Comparison of ENCODE assay signal across 31 cellular contexts in genomic region chr2:9097239-9097638, GRCh38.
A peak's percentile ranks its signal among the peaks of the same experiment; 100 is the strongest.
DNase-seq lines count a peak whose midpoint lies in the region; ATAC-seq and TF ChIP-seq lines count a peak whose summit lies in the region.
"Had no signal": no experiment of that assay in that cellular context is flagged by ENCODE, and none has a peak within 500 bp of the region (broad histone marks: within the 10 kb centered on the region; RNA-seq: fewer than 3 reads in every experiment).

No MANE protein-coding gene starts in this region.

- H3K4me3 ChIP-seq in BLaER1 = no peak overlapping the region
- no peak overlapping the region for H3K4me3 ChIP-seq in GM23338
- no peak overlapping the region for H3K4me3 ChIP-seq in right cardiac atrium (ENCODE audit: low read length)
- no peak overlapping the region for H3K4me3 ChIP-seq in right lobe of liver
- H3K4me3 ChIP-seq: cardiac muscle cell, esophagus squamous epithelium, left lung, SJCRH30, upper lobe of left lung had no signal

- H3K27ac Mint-ChIP-seq in GM23338 (0 out of 2 replicates have a peak overlapping the region, but pooled peaks have one; percentile 26), neural crest cell (ENCODE audit: unreplicated experiment) (no peak overlapping the region)
- H3K27ac Mint-ChIP-seq: activated naive CD4-positive, alpha-beta T cell treated with anti-CD3 and anti-CD28 coated beads, Interleukin-2, amount 50 U/mL, for 72 hours; activated T-helper 17 cell treated with anti-CD3 and anti-CD28 coated beads, Interleukin-2, amount 50 U/mL, for 72 hours; naive thymus-derived CD4-positive, alpha-beta T cell; T-cell had no signal

- no peaks in the 10 kb centered on the region for H3K9me2 ChIP-seq in GM23338 (ENCODE audit: insufficient read depth)

- H3K79me2 ChIP-seq in GM23338 (replicated peaks; ENCODE audit: insufficient read depth) = no peaks in the 10 kb centered on the region

- WGBS in right cardiac atrium = 58% methylated on average over 8 of the region's 8 CpGs
- no CpG with 5 or more reads among the region's 8 CpGs for WGBS in right lobe of liver (ENCODE audit: insufficient coverage, low coverage, low lambda C conversion rate, missing lambda C conversion rate)

- H3F3A ChIP-seq in GM23338 (replicated peaks; ENCODE audit: low read depth) = no peaks in the 10 kb centered on the region

- no peaks in the 10 kb centered on the region for H3K27me3 ChIP-seq in BLaER1
- no peaks in the 10 kb centered on the region for H3K27me3 ChIP-seq in GM23338 (ENCODE audit: insufficient read depth)
- H3K27me3 ChIP-seq in right cardiac atrium (ENCODE audit: control insufficient read depth, insufficient read depth) = no peaks in the 10 kb centered on the region
- H3K27me3 ChIP-seq in right lobe of liver = no peaks in the 10 kb centered on the region
- H3K27me3 ChIP-seq: cardiac muscle cell, esophagus squamous epithelium, left lung, SJCRH30, upper lobe of left lung had no signal

- ATAC-seq in GM23338 (no peak), right cardiac atrium (peak; percentile 20 to 40), HG03039 (IDR thresholded peaks at IDR 0.05; ENCODE audit: unreplicated experiment) (no peak), right lobe of liver (no peak)
- ATAC-seq: activated naive CD4-positive, alpha-beta T cell treated with anti-CD3 and anti-CD28 coated beads, Interleukin-2, amount 50 U/mL, for 72 hours; activated T-helper 17 cell treated with anti-CD3 and anti-CD28 coated beads, Interleukin-2, amount 50 U/mL, for 72 hours; HCT116; left lung; naive thymus-derived CD4-positive, alpha-beta T cell; stimulated activated naive B cell treated with anti-CD40 and anti-IgM and Interleukin-4, amounts not matched to agents 10 μg/mL and 1 μg/mL and 100 μg/mL, for 72 hours; T-cell had no signal

- H3K9me3 ChIP-seq in BLaER1 (no peaks in the 10 kb centered on the region), right cardiac atrium (ENCODE audit: control insufficient read depth, low read length) (no peaks in the 10 kb centered on the region), right lobe of liver (no peaks in the 10 kb centered on the region)
- H3K9me3 ChIP-seq: esophagus squamous epithelium, left lung, SJCRH30, upper lobe of left lung had no signal

- peaks cover 19% of the 10 kb centered on the region for H3K4me1 Mint-ChIP-seq in GM23338
- peaks cover 29% of the 10 kb centered on the region for H3K4me1 Mint-ChIP-seq in neural crest cell

- H3K4me3 Mint-ChIP-seq in GM23338 (no peak overlapping the region), neural crest cell (peak overlapping the region; percentile 16)
- H3K4me3 Mint-ChIP-seq: activated T-helper 17 cell treated with anti-CD3 and anti-CD28 coated beads, Interleukin-2, amount 50 U/mL, for 72 hours; dendritic cell treated with granulocyte-macrophage colony-stimulating factor and Interleukin-4, amounts not matched to agents 40 ng/mL and 50 ng/mL, for 4 days; naive thymus-derived CD4-positive, alpha-beta T cell; T-cell had no signal

- peak overlapping the region; percentile 67; the same call in 1 of the 2 replicates for H3K27ac ChIP-seq in BLaER1
- H3K27ac ChIP-seq in GM23338 (ENCODE audit: low read depth) = no peak overlapping the region
- no peak overlapping the region for H3K27ac ChIP-seq in right cardiac atrium (ENCODE audit: low read length)
- no peak overlapping the region for H3K27ac ChIP-seq in right lobe of liver
- H3K27ac ChIP-seq: C4-2B, cardiac muscle cell, esophagus squamous epithelium, left lung, SJCRH30, WERI-Rb-1 had no signal

- no peaks in the 10 kb centered on the region for H3K36me3 ChIP-seq in BLaER1
- no peaks in the 10 kb centered on the region for H3K36me3 ChIP-seq in GM23338 (ENCODE audit: insufficient read depth)
- no peaks in the 10 kb centered on the region for H3K36me3 ChIP-seq in right lobe of liver
- H3K36me3 ChIP-seq: cardiac muscle cell, esophagus squamous epithelium, left lung, SJCRH30, upper lobe of left lung, WERI-Rb-1 had no signal

- H3K4me1 ChIP-seq in BLaER1 (peaks cover 52% of the 10 kb centered on the region), GM23338 (ENCODE audit: insufficient read depth) (peaks cover 8% of the 10 kb centered on the region; the same call in 1 of the 2 replicates), right cardiac atrium (ENCODE audit: control insufficient read depth, insufficient read depth, low read length) (no peaks in the 10 kb centered on the region), right lobe of liver (no peaks in the 10 kb centered on the region)

- peak overlapping the region; percentile 77 for H3K4me2 ChIP-seq in BLaER1
- H3K4me2 ChIP-seq in GM23338 = no peak overlapping the region

- intact Hi-C loops in right cardiac atrium (cut with DNase I) (no loop called here), right lobe of liver (cut with DNase I) (no loop called here)

- no peak overlapping the region for H2AFZ ChIP-seq in GM23338

- no peak overlapping the region for H3K9ac ChIP-seq in BLaER1

- H3K27me3 Mint-ChIP-seq in GM23338 (ENCODE audit: insufficient read depth, low read depth, poor library complexity) (peaks cover 8% of the 10 kb centered on the region), neural crest cell (ENCODE audit: low read depth) (peaks cover 6% of the 10 kb centered on the region)

- no peaks in the 10 kb centered on the region for H4K20me1 ChIP-seq in BLaER1
- H4K20me1 ChIP-seq in GM23338 (replicated peaks; ENCODE audit: insufficient read depth) = no peaks in the 10 kb centered on the region

- TF ChIP-seq CTCF in GM23338 (conservative IDR thresholded peaks at IDR 0.05; ENCODE audit: low read depth in 2 of 2) (no peak), neural crest cell (conservative IDR thresholded peaks at IDR 0.05) (no peak), right lobe of liver (IDR thresholded peaks at IDR 0.05) (no peak)

- H3K9me3 Mint-ChIP-seq in GM23338 (no peaks in the 10 kb centered on the region), neural crest cell (no peaks in the 10 kb centered on the region)
- H3K9me3 Mint-ChIP-seq: activated naive CD4-positive, alpha-beta T cell treated with anti-CD3 and anti-CD28 coated beads, Interleukin-2, amount 50 U/mL, for 72 hours; activated T-helper 17 cell treated with anti-CD3 and anti-CD28 coated beads, Interleukin-2, amount 50 U/mL, for 72 hours; dendritic cell treated with granulocyte-macrophage colony-stimulating factor and Interleukin-4, amounts not matched to agents 40 ng/mL and 50 ng/mL, for 4 days; naive thymus-derived CD4-positive, alpha-beta T cell; stimulated activated naive B cell treated with anti-CD40 and anti-IgM and Interleukin-4, amounts not matched to agents 10 μg/mL and 1 μg/mL and 100 μg/mL, for 72 hours; T-cell had no signal

- no peak for TF ChIP-seq POLR2A in right lobe of liver (IDR thresholded peaks at IDR 0.05)

- H3K36me3 Mint-ChIP-seq in GM23338 (ENCODE audit: low read depth) = no peaks in the 10 kb centered on the region
- H3K36me3 Mint-ChIP-seq in neural crest cell (ENCODE audit: low read depth) = no peaks in the 10 kb centered on the region
- H3K36me3 Mint-ChIP-seq: activated naive CD4-positive, alpha-beta T cell treated with anti-CD3 and anti-CD28 coated beads, Interleukin-2, amount 50 U/mL, for 72 hours; naive thymus-derived CD4-positive, alpha-beta T cell; T-cell had no signal

- DNase-seq in GM23338 (ENCODE audit: low spot score) (no peak), right cardiac atrium (peak in 2 of 3 donors; percentile 35 to 57), neural crest cell (ENCODE audit: low read depth, low spot score) (no peak), AG08396 (ENCODE audit: low spot score) (no peak), right lobe of liver (no peak), LoVo (ENCODE audit: low spot score) (no peak)
- DNase-seq: activated CD4-positive, alpha-beta T cell treated with anti-CD3 and anti-CD28 coated beads for 4 hours; esophagus squamous epithelium; GF-D8; hypothalamus; left lung; MV-4-11; naive thymus-derived CD4-positive, alpha-beta T cell; NCI-H1694; NCI-H446 treated with DMSO at 0.1 percent for 48 hours; NCI-H82; SJCRH30; small intestine; stimulated activated naive B cell treated with anti-CD40 and anti-IgM and Interleukin-4, amounts not matched to agents 10 μg/mL and 1 μg/mL and 100 μg/mL, for 72 hours; substantia nigra; T-cell; WERI-Rb-1 had no signal

TF ChIP-seq in GM23338, 12 proteins besides CTCF, POLR2A, EP300 and RAD21 (continues in another document):
- TF ChIP-seq NANOG (IDR thresholded peaks at IDR 0.05; ENCODE audit: borderline replicate concordance) = no peak

Comparison
In these comparisons a context has a peak if more than half of its experiments do, and no peak if none do; other contexts are left out.
1. ATAC-seq: peak in right cardiac atrium (2 of 2); none in GM23338 (single experiment), HG03039 (single experiment) and right lobe of liver (0 of 4).
2. DNase-seq: peak in right cardiac atrium (2 of 3); none in GM23338 (single experiment), neural crest cell (single experiment), AG08396 (single experiment), right lobe of liver (0 of 3) and LoVo (single experiment).